Comparison of ENCODE assay signal across 22 cellular contexts in genomic region chr18:23879544-23879943, GRCh38.
DNase-seq lines count a peak whose midpoint lies in the region; ATAC-seq, FAIRE-seq and TF ChIP-seq lines count a peak whose summit lies in the region.
"Had no signal": no experiment of that assay in that cellular context is flagged by ENCODE, and none has a peak within 500 bp of the region (broad histone marks: within the 10 kb centered on the region; RNA-seq: fewer than 3 reads in every experiment).

No MANE protein-coding gene starts in this region.

- H3K23me2 ChIP-seq in H1 (ENCODE audit: low read depth, low read length): no peaks in the 10 kb centered on the region; the same call in 1 of the 2 replicates

- H2AFZ ChIP-seq in H1 (ENCODE audit: low read length): no peak overlapping the region

- peak overlapping the region; percentile 65 for H3K27ac ChIP-seq in RWPE1
- H3K27ac ChIP-seq in H1 (ENCODE audit: low read depth, low read length): no peak overlapping the region
- no peak overlapping the region for H3K27ac ChIP-seq in foreskin keratinocyte
- H3K27ac ChIP-seq: A549; BLaER1 treated with 17β-estradiol and CSF1 and Interleukin-3, amounts not matched to agents 10 nM and 100 nM had no signal

- no peak overlapping the region for H3K23ac ChIP-seq in H1 (ENCODE audit: insufficient read length)

- no peak overlapping the region for H3K14ac ChIP-seq in H1 (ENCODE audit: insufficient read length)

- no peak overlapping the region for H3K56ac ChIP-seq in H1 (replicated peaks; ENCODE audit: insufficient read length, low read depth, low read length)

- no peak overlapping the region for H4K8ac ChIP-seq in H1 (ENCODE audit: extremely low read depth, insufficient read depth, low read length)

- no peak overlapping the region for H3K4ac ChIP-seq in H1 (replicated peaks; ENCODE audit: insufficient read length, low read depth, low read length)

- H4K20me1 ChIP-seq in H1 (replicated peaks in 1 of 2; ENCODE audit: control insufficient read depth in 1 of 2, insufficient read depth in 2 of 2, low read length in 2 of 2): no peaks in the 10 kb centered on the region
- H4K20me1 ChIP-seq: BLaER1 treated with 17β-estradiol and CSF1 and Interleukin-3, amounts not matched to agents 10 nM and 100 nM had no signal

- no peak overlapping the region for H2BK120ac ChIP-seq in H1 (replicated peaks; ENCODE audit: low read depth, low read length)

- no peak for DNase-seq in RWPE1 (ENCODE audit: low spot score)
- DNase-seq in H1 (ENCODE audit: low read depth in 1 of 2, low spot score in 2 of 2): no peak
- DNase-seq in foreskin keratinocyte: peak; percentile 28 to 65
- no peak for DNase-seq in activated naive CD4-positive, alpha-beta T cell (lab: John Stamatoyannopoulos, UW)
- DNase-seq in left colon: no peak
- DNase-seq: 8988T; ACHN; AML-193; BE2C; Calu3; CD4-positive, alpha-beta T cell; COR-L47; DMS153; DND-41; GOT3; H7; HCEC 1CT had no signal

- H3K79me1 ChIP-seq in H1 (ENCODE audit: low read depth, low read length): no peaks in the 10 kb centered on the region

- H2BK20ac ChIP-seq in H1 (ENCODE audit: low read length): no peak overlapping the region

- H4K5ac ChIP-seq in H1 (ENCODE audit: insufficient read length, low read depth, low read length): no peak overlapping the region

- H2AK5ac ChIP-seq in H1 (ENCODE audit: low read depth, low read length): 0 out of 2 replicates have a peak overlapping the region, but pooled peaks have one; percentile 58

- ATAC-seq in foreskin keratinocyte (no peak), HG02852 (IDR thresholded peaks at IDR 0.05; ENCODE audit: unreplicated experiment) (no peak), left colon (no peak)
- ATAC-seq: A549 had no signal

- 92% methylated on average over 7 of the region's 7 CpGs; no CpG with 5 or more reads in 1 of the 2 experiments for WGBS in H1 (ENCODE audit: extremely low coverage in 1 of 2, insufficient coverage in 1 of 2, insufficient read length in 1 of 2, insufficient replicate concordance in 2 of 2, low coverage in 1 of 2, low lambda C conversion rate in 2 of 2, missing lambda C conversion rate in 1 of 2), 2 experiments

- H2BK15ac ChIP-seq in H1 (ENCODE audit: low read length): no peak overlapping the region

- no peak for TF ChIP-seq CTCF in RWPE1 (conservative IDR thresholded peaks at IDR 0.05; ENCODE audit: low read depth)
- TF ChIP-seq CTCF in H1 (IDR thresholded peaks at IDR 0.05; ENCODE audit: control extremely low read depth in 1 of 3, insufficient read depth in 1 of 3, low read depth in 1 of 3, low read length in 3 of 3): no peak
- TF ChIP-seq CTCF in foreskin keratinocyte (conservative IDR thresholded peaks at IDR 0.05): no peak

- intact Hi-C loops in left colon (cut with DNase I, micrococcal nuclease): no loop called here

- no peak for TF ChIP-seq POLR2A in H1 (IDR thresholded peaks at IDR 0.05; ENCODE audit: control extremely low read depth in 1 of 2, low read depth in 2 of 2, low read length in 2 of 2)

- TF ChIP-seq EP300 in H1 (IDR thresholded peaks at IDR 0.05; ENCODE audit: borderline replicate concordance in 1 of 2, low read depth in 2 of 2, low read length in 2 of 2): no peak

- H3K79me2 ChIP-seq in H1 (ENCODE audit: control insufficient read depth in 1 of 2, insufficient read depth in 2 of 2, low read length in 2 of 2): no peaks in the 10 kb centered on the region

- CTCF ChIA-PET in RWPE1 (lab: Yijun Ruan, JAX) (no interaction called here), H1 (lab: Charles Lee; ENCODE audit: partially characterized antibody) (interaction anchor here (1.3 kb wide), 1 partner anchor 18 kb away, joined by 3 read pairs; no protein-coding TSS in a partner anchor)

- no peaks in the 10 kb centered on the region for H3K9me3 ChIP-seq in H1 (ENCODE audit: insufficient read depth in 2 of 2, low read depth in 1 of 2, low read length in 1 of 2)
- H3K9me3 ChIP-seq: A549, BE2C had no signal

- H3K36me3 ChIP-seq in H1 (ENCODE audit: control insufficient read depth in 2 of 4, insufficient read depth in 4 of 4, low read length in 3 of 4): no peaks in the 10 kb centered on the region
- H3K36me3 ChIP-seq: BE2C had no signal

- FAIRE-seq in H1 (lab: Jason Lieb, UNC): no peak
- FAIRE-seq: A549, G401.6, GM12892 had no signal

- no peak overlapping the region for H3K9ac ChIP-seq in H1 (replicated peaks in 1 of 4; ENCODE audit: extremely low read depth in 1 of 4, low read depth in 3 of 4, low read length in 3 of 4)
- H3K9ac ChIP-seq: BLaER1 treated with 17β-estradiol and CSF1 and Interleukin-3, amounts not matched to agents 10 nM and 100 nM had no signal

- no peak overlapping the region for H4K91ac ChIP-seq in H1 (replicated peaks; ENCODE audit: insufficient read length, low read length)

- peaks cover 0 to 2% (median 1%) of the 10 kb centered on the region in 4 experiments; a peak in 4 of 7 replicates for H3K4me1 ChIP-seq in H1 (replicated peaks in 1 of 4; ENCODE audit: control insufficient read depth in 3 of 4, insufficient read depth in 4 of 4, low read length in 3 of 4)
- peaks cover 19% of the 10 kb centered on the region for H3K4me1 ChIP-seq in foreskin keratinocyte
- H3K4me1 ChIP-seq: BE2C had no signal

- POLR2A ChIA-PET in RWPE1 (lab: Yijun Ruan, JAX; ENCODE audit: low non-redundant PET): no interaction called here
- POLR2A ChIA-PET in H1 (lab: Charles Lee; ENCODE audit: partially characterized antibody): interaction anchor here (0.6 kb wide), 1 partner anchor 199 kb away, joined by 3 read pairs; no protein-coding TSS in a partner anchor

- H3K27me3 ChIP-seq in H1 (replicated peaks in 1 of 4; ENCODE audit: control insufficient read depth in 3 of 4, extremely low read depth in 1 of 4, insufficient read depth in 3 of 4, low read length in 3 of 4) (no peaks in the 10 kb centered on the region), foreskin keratinocyte (no peaks in the 10 kb centered on the region)
- H3K27me3 ChIP-seq: BE2C; BLaER1 treated with 17β-estradiol and CSF1 and Interleukin-3, amounts not matched to agents 10 nM and 100 nM had no signal

- no peak overlapping the region for H2BK5ac ChIP-seq in H1 (ENCODE audit: low read depth, low read length)

- H3K18ac ChIP-seq in H1 (ENCODE audit: extremely low read depth, low read length): no peak overlapping the region

- no peak for TF ChIP-seq RAD21 in H1 (IDR thresholded peaks at IDR 0.05 in 1 of 2, conservative IDR thresholded peaks at IDR 0.05 in 1 of 2; ENCODE audit: low read depth in 2 of 2, low read length in 2 of 2)

- H3K4me2 ChIP-seq in H1 (ENCODE audit: insufficient read depth in 1 of 2, low read depth in 2 of 2, low read length in 2 of 2): no peak overlapping the region
- H3K4me2 ChIP-seq: A549; BLaER1 treated with 17β-estradiol and CSF1 and Interleukin-3, amounts not matched to agents 10 nM and 100 nM had no signal

- H2BK12ac ChIP-seq in H1 (ENCODE audit: low read depth, low read length): no peak overlapping the region

- no peak overlapping the region for H3K4me3 ChIP-seq in H1 (ENCODE audit: extremely low read depth in 1 of 4, insufficient read depth in 2 of 4, low read depth in 3 of 4, low read length in 4 of 4)
- H3K4me3 ChIP-seq: A549; BLaER1 treated with 17β-estradiol and CSF1 and Interleukin-3, amounts not matched to agents 10 nM and 100 nM had no signal

TF ChIP-seq in H1, 55 proteins besides CTCF, POLR2A, EP300 and RAD21:
- TF ChIP-seq, protein P1, sequence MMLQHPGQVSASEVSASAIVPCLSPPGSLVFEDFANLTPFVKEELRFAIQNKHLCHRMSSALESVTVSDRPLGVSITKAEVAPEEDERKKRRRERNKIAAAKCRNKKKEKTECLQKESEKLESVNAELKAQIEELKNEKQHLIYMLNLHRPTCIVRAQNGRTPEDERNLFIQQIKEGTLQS (IDR thresholded peaks at IDR 0.05; ENCODE audit: insufficient read depth, low read depth, low read length): no peak
- no peak for TF ChIP-seq MAFK (IDR thresholded peaks at IDR 0.05; ENCODE audit: low read depth, low read length)

Comparison
In these comparisons a context has a peak if more than half of its experiments do, and no peak if none do; other contexts are left out.
1. DNase-seq: peak in foreskin keratinocyte (2 of 2); none in RWPE1 (single experiment), H1 (0 of 2), activated naive CD4-positive, alpha-beta T cell (0 of 4) and left colon (0 of 2).